In genomic region chr16:48629531-48629930, GRCh38 we compare ENCODE assay signal across 23 cellular contexts. TPM values are rescaled to one million over a fixed set of nuclear protein-coding genes. Genes with fewer than 3 reads are reported as not detected.
DNase-seq lines count a peak whose midpoint lies in the region; ATAC-seq and TF ChIP-seq lines count a peak whose summit lies in the region.
"Had no signal": no experiment of that assay in that cellular context is flagged by ENCODE, and none has a peak within 500 bp of the region (broad histone marks: within the 10 kb centered on the region; RNA-seq: fewer than 3 reads in every experiment).

No MANE protein-coding gene starts in this region.

- peak overlapping the region; percentile 41 for H3K27ac ChIP-seq in VCaP
- H3K27ac ChIP-seq: colonic mucosa, lower lobe of right lung, transverse colon had no signal

- H3K9me3 Mint-ChIP-seq in activated CD8-positive, alpha-beta memory T cell treated with anti-CD3 and anti-CD28 coated beads, Interleukin-2, amount 10 ng/mL, durations not matched to agents 7 days and 5 days (ENCODE audit: low read depth), result no peaks in the 10 kb centered on the region
- H3K9me3 Mint-ChIP-seq: activated naive CD4-positive, alpha-beta T cell treated with anti-CD3 and anti-CD28 coated beads, Interleukin-2, amount 10 ng/mL, durations not matched to agents 7 days and 5 days; activated T-cell treated with anti-CD3 and anti-CD28 coated beads, Interleukin-2, amount 50 U/mL, for 4 hours; neural crest cell; T-helper 1 cell treated with Interleukin-12 subunit alpha and Interleukin-12 subunit beta and Interleukin-4 antibody, amounts not matched to agents 30 μg/mL and 1 μg/mL, for 36 hours had no signal

- no peaks in the 10 kb centered on the region for H3K36me3 Mint-ChIP-seq in activated CD8-positive, alpha-beta memory T cell treated with anti-CD3 and anti-CD28 coated beads, Interleukin-2, amount 10 ng/mL, durations not matched to agents 7 days and 5 days
- H3K36me3 Mint-ChIP-seq: activated naive CD4-positive, alpha-beta T cell treated with anti-CD3 and anti-CD28 coated beads, Interleukin-2, amount 10 ng/mL, durations not matched to agents 7 days and 5 days had no signal

- H3K27ac Mint-ChIP-seq in activated CD8-positive, alpha-beta memory T cell treated with anti-CD3 and anti-CD28 coated beads, Interleukin-2, amount 10 ng/mL, durations not matched to agents 7 days and 5 days, result no peak overlapping the region
- H3K27ac Mint-ChIP-seq: progenitor cell of endocrine pancreas; T-helper 1 cell treated with Interleukin-12 subunit alpha and Interleukin-12 subunit beta and Interleukin-4 antibody, amounts not matched to agents 30 μg/mL and 1 μg/mL, for 36 hours had no signal

- no peak for ATAC-seq in activated CD8-positive, alpha-beta memory T cell treated with anti-CD3 and anti-CD28 coated beads, Interleukin-2, amount 10 ng/mL, durations not matched to agents 7 days and 5 days
- ATAC-seq in HG03196 (IDR thresholded peaks at IDR 0.05; ENCODE audit: unreplicated experiment), result no peak

- H3K27me3 Mint-ChIP-seq in activated CD8-positive, alpha-beta memory T cell treated with anti-CD3 and anti-CD28 coated beads, Interleukin-2, amount 10 ng/mL, durations not matched to agents 7 days and 5 days, result peaks cover 5% of the 10 kb centered on the region
- H3K27me3 Mint-ChIP-seq: progenitor cell of endocrine pancreas had no signal

- TF ChIP-seq CTCF in VCaP (conservative IDR thresholded peaks at IDR 0.05), result no peak

- no peak overlapping the region for H3K4me3 Mint-ChIP-seq in activated CD8-positive, alpha-beta memory T cell treated with anti-CD3 and anti-CD28 coated beads, Interleukin-2, amount 10 ng/mL, durations not matched to agents 7 days and 5 days

- peak; percentile 35 for DNase-seq in activated CD8-positive, alpha-beta memory T cell treated with anti-CD3 and anti-CD28 coated beads for 24 hours
- DNase-seq in activated CD8-positive, alpha-beta memory T cell treated with anti-CD3 and anti-CD28 coated beads, Interleukin-2, amount 10 ng/mL, durations not matched to agents 7 days and 5 days, result no peak
- DNase-seq in mesenteric fat pad (ENCODE audit: low spot score), result peak; percentile 85
- peak; percentile 38 for DNase-seq in ureter (ENCODE audit: low spot score)
- DNase-seq in DMS53 treated with DMSO at 0.1 percent for 48 hours (lab: John Stamatoyannopoulos, UW; ENCODE audit: unreplicated experiment), result no peak
- no peak for DNase-seq in dermis blood vessel endothelial cell
- DNase-seq: ACHN; activated CD4-positive, alpha-beta T cell treated with anti-CD3 and anti-CD28 coated beads, Interleukin-2, amount 50 U/mL, for 4 hours; activated naive CD4-positive, alpha-beta T cell treated with anti-CD3 and anti-CD28 coated beads, Interleukin-2, amount 10 ng/mL, durations not matched to agents 7 days and 5 days; activated T-cell treated with anti-CD3 and anti-CD28 coated beads, Interleukin-2, amount 50 U/mL, for 4 hours; colonic mucosa; COR-L47; DMS79; H9; lower lobe of right lung; NCI-H1048; NCI-H526 treated with DMSO at 0.1 percent for 48 hours; transverse colon had no signal

- H3K4me1 Mint-ChIP-seq in activated CD8-positive, alpha-beta memory T cell treated with anti-CD3 and anti-CD28 coated beads, Interleukin-2, amount 10 ng/mL, durations not matched to agents 7 days and 5 days, result peaks cover 11% of the 10 kb centered on the region

- CTCF ChIA-PET in activated CD8-positive, alpha-beta memory T cell treated with anti-CD3 and anti-CD28 coated beads, Interleukin-2, amount 10 ng/mL, durations not matched to agents 7 days and 5 days (lab: Charles Lee), result interaction anchor here (0.9 to 4.3 kb wide), 33 partner anchors 9 to 1816 kb away, joined by 3 to 51 read pairs (median 5); partner anchors contain the start of genes LONP2, N4BP1 and SIAH1

RNA-seq across cellular contexts. Expression of gene N4BP1, which starts 19.6 kb away (rescaled TPM):
- 10 to 100 TPM; 86.5 to 95.7 TPM for total RNA-seq in activated CD8-positive, alpha-beta memory T cell treated with anti-CD3 and anti-CD28 coated beads, Interleukin-2, amount 10 ng/mL, durations not matched to agents 7 days and 5 days
- total RNA-seq in mesenteric fat pad (44.8 TPM), ureter (49.7 TPM), dermis blood vessel endothelial cell (30.4 and 30.8 TPM in 2 replicates)

Comparison
In these comparisons a context has a peak if more than half of its experiments do, and no peak if none do; other contexts are left out.
1. DNase-seq: peak in activated CD8-positive, alpha-beta memory T cell treated with anti-CD3 and anti-CD28 coated beads for 24 hours (single experiment), mesenteric fat pad (single experiment) and ureter (single experiment); none in activated CD8-positive, alpha-beta memory T cell treated with anti-CD3 and anti-CD28 coated beads, Interleukin-2, amount 10 ng/mL, durations not matched to agents 7 days and 5 days (single experiment), DMS53 treated with DMSO at 0.1 percent for 48 hours (single experiment) and dermis blood vessel endothelial cell (single experiment).